1 cellular context compared by ENCODE assay signal in the genomic region with DNA sequence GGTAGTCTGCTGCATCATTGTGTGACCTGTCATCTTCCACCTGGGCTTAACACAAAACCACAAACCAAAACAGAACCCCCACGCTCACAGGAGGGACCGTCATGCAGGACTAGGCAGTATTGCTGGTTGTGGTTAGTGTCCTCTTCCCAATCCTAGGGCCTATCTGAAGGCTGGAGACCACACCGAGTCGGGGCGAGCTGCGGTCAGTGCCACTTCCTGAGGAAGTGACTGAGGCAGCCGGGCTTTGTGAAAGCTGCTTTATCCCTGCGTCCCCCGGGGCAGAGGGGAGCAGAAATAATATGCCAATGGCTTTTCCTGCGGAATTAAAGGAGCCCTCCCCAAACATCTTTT.
TF ChIP-seq lines count a peak whose summit lies in the region.

No MANE protein-coding gene starts in this region.

TF ChIP-seq in H1, 55 proteins besides CTCF, POLR2A, EP300 and RAD21 (continued from another document):
- TF ChIP-seq KDM1A (IDR thresholded peaks at IDR 0.05; ENCODE audit: borderline replicate concordance, low read length) (no peak), MAX (IDR thresholded peaks at IDR 0.05) (no peak), ASH2L (IDR thresholded peaks at IDR 0.05; ENCODE audit: low read length) (no peak), YY1 (IDR thresholded peaks at IDR 0.05; ENCODE audit: low read depth, low read length) (no peak), ATF2 (IDR thresholded peaks at IDR 0.05; ENCODE audit: low read length) (no peak), USF2 (IDR thresholded peaks at IDR 0.05; ENCODE audit: low read length) (no peak), GABPA (IDR thresholded peaks at IDR 0.05; ENCODE audit: borderline replicate concordance, insufficient read depth, low read length) (no peak), RFX5 (IDR thresholded peaks at IDR 0.05; ENCODE audit: borderline replicate concordance, low read depth, low read length) (no peak), RXRA (IDR thresholded peaks at IDR 0.05; ENCODE audit: insufficient read depth, low read depth, low read length) (no peak), KDM5A (IDR thresholded peaks at IDR 0.05; ENCODE audit: low read length) (no peak)
TF ChIP-seq in H1: peak in this region for 0.
